ENCODE assay signal across 10 cellular contexts in genomic region chr17:64354396-64354795, GRCh38. TPM values are rescaled to one million over a fixed set of nuclear protein-coding genes. Genes with fewer than 3 reads are reported as not detected.
DNase-seq lines count a peak whose midpoint lies in the region; ATAC-seq and TF ChIP-seq lines count a peak whose summit lies in the region.
"Had no signal": no experiment of that assay in that cellular context is flagged by ENCODE, and none has a peak within 500 bp of the region (broad histone marks: within the 10 kb centered on the region; RNA-seq: fewer than 3 reads in every experiment).

No MANE protein-coding gene starts in this region.

- no peak for TF ChIP-seq EP300 in upper lobe of left lung (IDR thresholded peaks at IDR 0.05)

- no peak for TF ChIP-seq POLR2A in heart left ventricle (IDR thresholded peaks at IDR 0.05)
- TF ChIP-seq POLR2A in upper lobe of left lung (IDR thresholded peaks at IDR 0.05): no peak

- no peaks in the 10 kb centered on the region for H3K9me3 ChIP-seq in heart left ventricle
- H3K9me3 ChIP-seq in right cardiac atrium (ENCODE audit: control insufficient read depth, low read length): no peaks in the 10 kb centered on the region
- H3K9me3 ChIP-seq in RWPE2 (ENCODE audit: severe bottlenecking): no peaks in the 10 kb centered on the region
- H3K9me3 ChIP-seq in left ventricle myocardium inferior (replicated peaks): no peaks in the 10 kb centered on the region
- H3K9me3 ChIP-seq in upper lobe of left lung: no peaks in the 10 kb centered on the region

- ATAC-seq in heart left ventricle (no peak), right cardiac atrium (no peak), RWPE2 (ENCODE audit: low read depth) (no peak), upper lobe of left lung (ENCODE audit: low FRiP score in 2 of 2) (no peak), HG02938 (IDR thresholded peaks at IDR 0.05; ENCODE audit: unreplicated experiment) (no peak)

- intact Hi-C loops in heart left ventricle (cut with DNase I) (no loop called here), right cardiac atrium (cut with DNase I) (no loop called here), left ventricle myocardium inferior (cut with micrococcal nuclease) (no loop called here)

- H3K4me3 ChIP-seq in heart left ventricle (no peak overlapping the region), right cardiac atrium (ENCODE audit: low read length) (no peak overlapping the region), RWPE2 (ENCODE audit: severe bottlenecking) (no peak overlapping the region), left ventricle myocardium inferior (no peak overlapping the region), upper lobe of left lung (no peak overlapping the region), coronary artery (no peak overlapping the region)

- no peak for TF ChIP-seq CTCF in heart left ventricle (IDR thresholded peaks at IDR 0.05)
- TF ChIP-seq CTCF in RWPE2 (IDR thresholded peaks at IDR 0.05; ENCODE audit: poor library complexity, severe bottlenecking): no peak
- no peak for TF ChIP-seq CTCF in left ventricle myocardium inferior (IDR thresholded peaks at IDR 0.05; ENCODE audit: borderline replicate concordance)
- no peak for TF ChIP-seq CTCF in upper lobe of left lung (IDR thresholded peaks at IDR 0.05)
- no peak for TF ChIP-seq CTCF in coronary artery (IDR thresholded peaks at IDR 0.05)

- peaks cover 0 to 60% (median 36%) of the 10 kb centered on the region in 12 donors for H3K4me1 ChIP-seq in heart left ventricle
- H3K4me1 ChIP-seq in right cardiac atrium (ENCODE audit: control insufficient read depth, insufficient read depth, low read length): peaks cover 7% of the 10 kb centered on the region
- peaks cover 6% of the 10 kb centered on the region for H3K4me1 ChIP-seq in RWPE2 (ENCODE audit: insufficient read depth, poor library complexity, severe bottlenecking)
- peaks cover 59% of the 10 kb centered on the region for H3K4me1 ChIP-seq in left ventricle myocardium inferior
- H3K4me1 ChIP-seq in upper lobe of left lung: peaks cover 38 to 50% (median 47%) of the 10 kb centered on the region in 4 donors

- peaks cover 0 to 81% (median 65%) of the 10 kb centered on the region in 9 donors for H3K36me3 ChIP-seq in heart left ventricle
- no peaks in the 10 kb centered on the region for H3K36me3 ChIP-seq in RWPE2 (ENCODE audit: low read depth)
- peaks cover 14% of the 10 kb centered on the region for H3K36me3 ChIP-seq in left ventricle myocardium inferior
- peaks cover 7 to 88% (median 14%) of the 10 kb centered on the region in 4 donors for H3K36me3 ChIP-seq in upper lobe of left lung

- WGBS in heart left ventricle, 4 donors: 69 to 74% (median 71%) methylated on average over 3 of the region's 3 CpGs
- WGBS in right cardiac atrium: 72% methylated on average over 3 of the region's 3 CpGs
- WGBS in upper lobe of left lung, 2 donors: 67 to 79% methylated on average over 3 of the region's 3 CpGs

- H3K27me3 ChIP-seq in heart left ventricle: no peaks in the 10 kb centered on the region
- no peaks in the 10 kb centered on the region for H3K27me3 ChIP-seq in right cardiac atrium (ENCODE audit: control insufficient read depth, insufficient read depth)
- no peaks in the 10 kb centered on the region for H3K27me3 ChIP-seq in RWPE2 (ENCODE audit: insufficient read depth, poor library complexity, severe bottlenecking)
- no peaks in the 10 kb centered on the region for H3K27me3 ChIP-seq in left ventricle myocardium inferior (ENCODE audit: low read depth)
- H3K27me3 ChIP-seq in upper lobe of left lung: no peaks in the 10 kb centered on the region

- H3K27ac ChIP-seq in heart left ventricle: peak overlapping the region in 11 of 12 donors; percentile 12 to 85 (median 56)
- H3K27ac ChIP-seq in right cardiac atrium (ENCODE audit: low read length): no peak overlapping the region
- no peak overlapping the region for H3K27ac ChIP-seq in RWPE2 (ENCODE audit: poor library complexity, severe bottlenecking)
- H3K27ac ChIP-seq in left ventricle myocardium inferior (replicated peaks): peak overlapping the region; percentile 77
- peak overlapping the region in 3 of 4 donors; percentile 30 to 73 (median 62) for H3K27ac ChIP-seq in upper lobe of left lung
- H3K27ac ChIP-seq in coronary artery: peak overlapping the region in 1 of 2 donors; percentile 48

- DNase-seq in heart left ventricle: no peak
- no peak for DNase-seq in right cardiac atrium
- DNase-seq in RWPE2 (ENCODE audit: low spot score): peak; percentile 9
- DNase-seq in left ventricle myocardium inferior: no peak
- DNase-seq in upper lobe of left lung: no peak
- DNase-seq in activated CD4-positive, CD25-positive, alpha-beta regulatory T cell (lab: John Stamatoyannopoulos, UW): no peak
- DNase-seq in coronary artery (ENCODE audit: low spot score): no peak
- DNase-seq: activated CD4-positive, CD25-positive, alpha-beta regulatory T cell treated with anti-CD3 and anti-CD28 coated beads, Interleukin-2, amount 50 U/mL, for 72 hours; activated naive CD4-positive, alpha-beta T cell treated with Interleukin-2 at 50 U/mL for 16 hours had no signal

RNA-seq across cellular contexts. Expression of gene PECAM1, which starts 36.3 kb away (rescaled TPM):
- total RNA-seq in heart left ventricle (100 to 1,000 TPM in 6 of 9 donors, 10 to 100 TPM in 3; 66.2 to 259 (median 117) TPM), right cardiac atrium (100 to 1,000 TPM in 3 of 4 donors, 10 to 100 TPM in 1; 99.4 to 201 (median 193) TPM), left ventricle myocardium inferior (106 TPM), upper lobe of left lung (100 to 1,000 TPM; 142 to 635 (median 351) TPM)
- polyA plus RNA-seq in heart left ventricle (10 to 100 TPM; 26.1 to 74.2 TPM), right cardiac atrium (42.8 TPM)

Comparison
In these comparisons a context has a peak if more than half of its experiments do, and no peak if none do; other contexts are left out.
1. H3K27ac ChIP-seq: peak in heart left ventricle (11 of 12), left ventricle myocardium inferior (single experiment) and upper lobe of left lung (3 of 4); none in right cardiac atrium (single experiment) and RWPE2 (single experiment).